24 cellular contexts compared by ENCODE assay signal in the genomic region with DNA sequence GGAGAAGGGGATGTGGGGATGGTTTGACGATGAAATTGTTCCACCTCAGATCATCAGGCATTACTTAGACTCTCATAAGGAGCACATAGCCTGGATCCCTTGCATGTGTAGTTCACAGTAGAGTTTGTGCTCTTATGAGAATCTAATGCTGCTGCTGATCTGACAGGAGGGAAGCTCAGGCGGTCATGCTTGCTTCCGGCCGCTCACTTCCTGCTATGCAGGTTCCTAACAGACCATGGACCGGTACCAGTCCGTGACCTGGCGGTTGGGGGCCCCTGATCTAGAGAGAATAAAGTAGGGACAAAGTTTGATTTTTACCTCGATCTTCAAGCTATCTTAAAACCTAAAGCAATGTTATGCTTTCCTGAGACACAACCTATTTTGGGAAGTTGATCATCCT.
"Had no signal": no experiment of that assay in that cellular context is flagged by ENCODE, and none has a peak within 500 bp of the region (broad histone marks: within the 10 kb centered on the region; RNA-seq: fewer than 3 reads in every experiment).

No MANE protein-coding gene starts in this region.

- FAIRE-seq: HepG2 had no signal

- H3K27ac Mint-ChIP-seq: T-cell had no signal

- H3K4me1 Mint-ChIP-seq: T-cell had no signal

- H3K4me2 ChIP-seq: KMS-11, SK-N-SH had no signal

- DNase-seq: IMR-90, Kasumi-1, MM.1S, NCI-H1092 treated with DMSO at 0.1 percent for 48 hours, NCI-H1436, NCI-H187, NCI-H2029, NCI-H2081 treated with DMSO at 0.1 percent for 48 hours, NCI-H2171, NCI-H226, NCI-H446, NCI-H510A, NCI-H524 treated with DMSO at 0.1 percent for 48 hours, NCI-H69, NCI-H774, PC-3, SHP77, SK-N-SH, SW 1271, T-cell had no signal

- H3K9me3 ChIP-seq: SK-N-SH had no signal

- ATAC-seq: HepG2, Panc1, PC-3, T-cell had no signal

- H3K27ac ChIP-seq: KMS-11, RWPE1 had no signal

- H3K9ac ChIP-seq: KMS-11, SK-N-SH had no signal

- H3K4me3 Mint-ChIP-seq: T-cell had no signal

- H3K9me3 Mint-ChIP-seq: T-cell had no signal

- H3K36me3 Mint-ChIP-seq: T-cell had no signal
